Comparison of ENCODE assay signal across 10 cellular contexts in the genomic region with DNA sequence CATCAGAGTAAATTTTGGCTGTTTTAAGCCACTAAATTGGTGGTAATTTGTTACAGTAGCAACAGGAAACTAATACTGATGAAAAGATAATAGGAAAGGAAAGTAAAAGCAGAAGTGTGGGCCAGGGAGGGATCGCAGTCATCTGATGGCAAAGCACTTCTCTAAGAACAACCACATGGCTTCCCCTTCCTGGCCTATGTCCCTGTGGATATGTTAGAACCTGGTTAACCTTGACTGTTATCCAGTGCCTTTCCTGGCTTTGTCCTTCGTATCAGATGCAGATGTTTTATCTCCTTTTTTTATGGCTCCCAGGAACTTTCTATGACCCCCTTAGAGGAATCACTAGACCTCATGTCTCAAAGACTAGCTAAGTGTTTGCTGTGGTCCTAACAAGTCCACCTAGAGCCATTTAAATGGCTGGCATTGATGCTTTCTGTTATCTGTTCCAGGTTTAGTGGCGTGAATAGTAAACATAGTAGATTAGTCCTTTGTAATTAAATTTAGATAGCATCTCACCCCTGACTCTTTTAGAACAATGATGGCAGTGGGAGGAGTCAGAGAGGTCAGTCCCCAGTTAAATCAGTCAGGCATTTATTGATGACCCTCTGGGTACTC.
DNase-seq lines count a peak whose midpoint lies in the region; ATAC-seq and TF ChIP-seq lines count a peak whose summit lies in the region.
"Had no signal": no experiment of that assay in that cellular context is flagged by ENCODE, and none has a peak within 500 bp of the region (broad histone marks: within the 10 kb centered on the region; RNA-seq: fewer than 3 reads in every experiment).

No MANE protein-coding gene starts in this region.

- no peak overlapping the region for H3K27ac ChIP-seq in uterus
- H3K27ac ChIP-seq: cardiac muscle cell had no signal

- peak overlapping the region; percentile 11 to 56 for H3K4me3 Mint-ChIP-seq in effector memory CD8-positive, alpha-beta T cell
- H3K4me3 Mint-ChIP-seq: activated B cell treated with CpG ODN at 0.5 μM for 24 hours had no signal

- H3K36me3 ChIP-seq in MG63, result peaks cover 3% of the 10 kb centered on the region; the same call in 1 of the 2 replicates
- H3K36me3 ChIP-seq in uterus, result no peaks in the 10 kb centered on the region
- H3K36me3 ChIP-seq: cardiac muscle cell had no signal

- TF ChIP-seq CTCF in GM10266 (IDR thresholded peaks at IDR 0.05; ENCODE audit: control insufficient read depth, insufficient read depth, low read depth, missing control alignments), result no peak
- no peak for TF ChIP-seq CTCF in uterus (IDR thresholded peaks at IDR 0.05)

- H3K4me1 ChIP-seq in uterus, result peaks cover 0 to 8% of the 10 kb centered on the region in 2 donors

- H3K27me3 ChIP-seq in MG63, result no peaks in the 10 kb centered on the region; the same call in 1 of the 2 replicates
- no peaks in the 10 kb centered on the region for H3K27me3 ChIP-seq in uterus
- H3K27me3 ChIP-seq: cardiac muscle cell had no signal

- H3K36me3 Mint-ChIP-seq in effector memory CD8-positive, alpha-beta T cell (ENCODE audit: insufficient read depth), result peaks cover 6% of the 10 kb centered on the region

- peak overlapping the region; percentile 56 to 78 for H3K27ac Mint-ChIP-seq in effector memory CD8-positive, alpha-beta T cell
- H3K27ac Mint-ChIP-seq: activated B cell treated with CpG ODN at 0.5 μM for 24 hours had no signal

- no peaks in the 10 kb centered on the region for H3K9me3 Mint-ChIP-seq in effector memory CD8-positive, alpha-beta T cell

- peak; percentile 22 for DNase-seq in GM10266 (ENCODE audit: extremely low spot score)
- peak; percentile 64 to 78 for DNase-seq in NOMO-1 (lab: John Stamatoyannopoulos, UW; ENCODE audit: unreplicated experiment in 2 of 2)
- peak in 1 of 3 experiments; percentile 14 for DNase-seq in effector memory CD8-positive, alpha-beta T cell
- no peak for DNase-seq in MG63
- DNase-seq in uterus, result no peak
- no peak for DNase-seq in NCI-H128 (lab: John Stamatoyannopoulos, UW; ENCODE audit: unreplicated experiment)
- DNase-seq: activated B cell treated with CpG ODN at 0.5 μM for 24 hours had no signal

- TF ChIP-seq POLR2A in uterus (IDR thresholded peaks at IDR 0.05), result no peak

- peak; percentile 77 for ATAC-seq in GM19438 (IDR thresholded peaks at IDR 0.05; ENCODE audit: low read depth, unreplicated experiment)
- peak; percentile 69 for ATAC-seq in effector memory CD8-positive, alpha-beta T cell (replicated peaks)
- no peak for ATAC-seq in GM18520 (IDR thresholded peaks at IDR 0.05; ENCODE audit: unreplicated experiment)

- no peak overlapping the region for H3K4me3 ChIP-seq in MG63
- H3K4me3 ChIP-seq in uterus, result no peak overlapping the region
- H3K4me3 ChIP-seq: cardiac muscle cell had no signal

- H3K4me1 Mint-ChIP-seq in effector memory CD8-positive, alpha-beta T cell (ENCODE audit: low read depth in 2 of 2), result peaks cover 38 to 43% of the 10 kb centered on the region in 2 donors

- intact Hi-C loops in uterus (cut with DNase I; ENCODE audit: low total_unique reads), result no loop called here

- H3K27me3 Mint-ChIP-seq in effector memory CD8-positive, alpha-beta T cell, result no peaks in the 10 kb centered on the region
- H3K27me3 Mint-ChIP-seq: activated B cell treated with CpG ODN at 0.5 μM for 24 hours had no signal

- H3K9me3 ChIP-seq in MG63 (no peaks in the 10 kb centered on the region), uterus (no peaks in the 10 kb centered on the region)

Comparison
In these comparisons a context has a peak if more than half of its experiments do, and no peak if none do; other contexts are left out.
1. DNase-seq: peak in GM10266 (single experiment) and NOMO-1 (2 of 2); none in MG63 (single experiment), uterus (0 of 2) and NCI-H128 (single experiment).